8 cellular contexts compared by ENCODE assay signal in the genomic region with DNA sequence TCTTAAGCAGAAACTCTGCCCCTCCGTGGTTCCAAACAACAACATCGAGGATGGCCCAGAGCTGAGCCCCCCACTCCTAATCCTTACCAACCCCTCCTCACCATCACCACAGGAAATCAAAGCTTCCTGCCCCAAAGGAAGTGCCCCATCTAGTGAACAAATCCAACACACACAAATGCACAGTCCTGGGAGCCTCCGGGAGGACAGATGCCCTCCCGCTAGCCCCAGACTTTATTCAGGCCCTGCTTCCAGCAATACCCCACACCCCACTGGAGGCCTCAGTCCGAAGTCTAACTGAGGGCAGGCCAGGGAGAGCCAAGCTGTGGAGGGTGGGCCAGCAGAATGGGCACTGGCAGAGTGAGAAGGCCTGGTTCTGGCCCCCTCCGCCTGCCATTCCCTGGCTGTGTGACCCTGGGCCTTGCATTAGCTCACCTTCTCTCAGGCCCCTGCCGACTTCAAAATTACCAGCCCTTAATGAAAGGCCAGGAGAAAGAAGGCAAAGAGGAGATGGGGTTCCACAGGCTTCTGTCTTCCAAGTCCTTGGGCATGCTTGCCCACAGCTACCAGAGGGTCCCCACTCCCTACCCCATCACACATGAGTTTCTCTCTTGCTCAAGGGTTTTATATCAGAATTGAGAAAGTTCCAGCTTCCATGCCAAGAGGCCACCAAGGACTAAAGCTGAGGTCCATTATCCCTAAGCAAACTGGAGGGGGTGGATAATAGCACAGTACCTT. TPM values are rescaled to one million over a fixed set of nuclear protein-coding genes. Genes with fewer than 3 reads are reported as not detected.
DNase-seq lines count a peak whose midpoint lies in the region; ATAC-seq and TF ChIP-seq lines count a peak whose summit lies in the region.

No MANE protein-coding gene starts in this region.

- H3K4me3 Mint-ChIP-seq in natural killer cell treated with Interleukin-12 subunit alpha and Interleukin-12 subunit beta and Interleukin-15 and Interleukin-18, amount 100 ng/mL, for 72 hours, result peak overlapping the region; percentile 90

- POLR2A ChIA-PET in BJ (lab: Charles Lee), result no interaction called here

- intact Hi-C loops in colonic mucosa (cut with DNase I), result no loop called here

- peaks cover 5% of the 10 kb centered on the region for H3K36me3 Mint-ChIP-seq in natural killer cell treated with Interleukin-12 subunit alpha and Interleukin-12 subunit beta and Interleukin-15 and Interleukin-18, amount 100 ng/mL, for 72 hours

- CTCF ChIA-PET in BJ (lab: Yijun Ruan, JAX), result interaction anchor here (0.7 to 4.6 kb wide), 21 partner anchors 9 to 997 kb away, joined by 3 to 41 read pairs (median 5); partner anchors contain the start of genes SLC48A1 and VDR

- H3K27ac ChIP-seq in colonic mucosa, result peak overlapping the region; percentile 94

- ATAC-seq in natural killer cell treated with Interleukin-12 subunit alpha and Interleukin-12 subunit beta and Interleukin-15 and Interleukin-18, amount 100 ng/mL, for 72 hours, result no peak
- ATAC-seq in GM18873 (IDR thresholded peaks at IDR 0.05; ENCODE audit: low FRiP score, unreplicated experiment), result no peak

- peaks cover 11% of the 10 kb centered on the region for H3K36me3 ChIP-seq in BJ (ENCODE audit: control insufficient read depth, insufficient read depth, low read length)
- no peaks in the 10 kb centered on the region for H3K36me3 ChIP-seq in colonic mucosa

- no peaks in the 10 kb centered on the region for H3K27me3 Mint-ChIP-seq in natural killer cell treated with Interleukin-12 subunit alpha and Interleukin-12 subunit beta and Interleukin-15 and Interleukin-18, amount 100 ng/mL, for 72 hours

- no peaks in the 10 kb centered on the region for H3K9me3 ChIP-seq in colonic mucosa

- peaks cover 4% of the 10 kb centered on the region for H3K9me3 Mint-ChIP-seq in natural killer cell treated with Interleukin-12 subunit alpha and Interleukin-12 subunit beta and Interleukin-15 and Interleukin-18, amount 100 ng/mL, for 72 hours

- DNase-seq in BJ (ENCODE audit: low read depth) (no peak), LNCaP clone FGC (ENCODE audit: low read depth) (no peak), colonic mucosa (no peak), D341Med (ENCODE audit: low spot score) (no peak), dermis blood vessel endothelial cell (no peak)
- no peak for DNase-seq in natural killer cell treated with Interleukin-12 subunit alpha and Interleukin-12 subunit beta and Interleukin-15 and Interleukin-18, amount 100 ng/mL, for 72 hours (ENCODE audit: low spot score)
- DNase-seq in stimulated activated CD8-positive, alpha-beta memory T cell treated with anti-CD3 and anti-CD28 coated beads, Interleukin-4, amount 100 ng/mL, for 48 hours, result no peak

- H3K4me1 ChIP-seq in colonic mucosa, result peaks cover 13% of the 10 kb centered on the region

- H3K4me1 Mint-ChIP-seq in natural killer cell treated with Interleukin-12 subunit alpha and Interleukin-12 subunit beta and Interleukin-15 and Interleukin-18, amount 100 ng/mL, for 72 hours (ENCODE audit: low read depth in 2 of 2), result peaks cover 67 to 73% of the 10 kb centered on the region in 2 donors

- H3K27ac Mint-ChIP-seq in natural killer cell treated with Interleukin-12 subunit alpha and Interleukin-12 subunit beta and Interleukin-15 and Interleukin-18, amount 100 ng/mL, for 72 hours, result peak overlapping the region; percentile 94 to 100

- H3K9ac ChIP-seq in colonic mucosa (ENCODE audit: low read depth in 2 of 2, low read length in 2 of 2), result peak overlapping the region; percentile 50 to 64

- peak overlapping the region; percentile 68 for H3K4me3 ChIP-seq in BJ (ENCODE audit: low read depth, low read length)
- H3K4me3 ChIP-seq in LNCaP clone FGC (ENCODE audit: low read depth, low read length), result no peak overlapping the region
- H3K4me3 ChIP-seq in colonic mucosa, result peak overlapping the region; percentile 57

- no peaks in the 10 kb centered on the region for H3K27me3 ChIP-seq in BJ (ENCODE audit: control insufficient read depth, insufficient read depth, low read length)
- no peaks in the 10 kb centered on the region for H3K27me3 ChIP-seq in colonic mucosa

- TF ChIP-seq CTCF in BJ (IDR thresholded peaks at IDR 0.05; ENCODE audit: insufficient read depth, low read depth, low read length), result peak; percentile 50
- TF ChIP-seq CTCF in LNCaP clone FGC (IDR thresholded peaks at IDR 0.05; ENCODE audit: control insufficient read depth, extremely low read depth, insufficient read depth), result 0 out of 2 replicates have a peak, but pooled peaks have one; percentile 11
- no peak for TF ChIP-seq CTCF in colonic mucosa (IDR thresholded peaks at IDR 0.05)

RNA-seq across cellular contexts. Expression of gene HDAC7, which starts 2.3 kb away (rescaled TPM):
- polyA plus RNA-seq in BJ (2011; rRNA removed), result 28.2 and 67.0 TPM in 2 replicates
- polyA minus RNA-seq in BJ (2011; rRNA and poly(A)+ RNA removed), result 34.9 and 35.2 TPM in 2 replicates
- total RNA-seq in colonic mucosa, result 10 to 100 TPM; 27.3 to 29.7 TPM
- 100 to 1,000 TPM; 127 to 176 TPM for total RNA-seq in natural killer cell treated with Interleukin-12 subunit alpha and Interleukin-12 subunit beta and Interleukin-15 and Interleukin-18, amount 100 ng/mL, for 72 hours
- 55.0 and 75.4 TPM in 2 replicates for total RNA-seq in dermis blood vessel endothelial cell

RNA-seq across cellular contexts. Expression of gene SLC48A1, which starts 44.4 kb away (rescaled TPM):
- polyA plus RNA-seq in BJ (2011; rRNA removed), result 11.4 and 16.6 TPM in 2 replicates
- 11.3 and 16.0 TPM in 2 replicates for polyA minus RNA-seq in BJ (2011; rRNA and poly(A)+ RNA removed)
- total RNA-seq in colonic mucosa (10 to 100 TPM; 12.2 to 17.9 TPM), dermis blood vessel endothelial cell (19.2 and 22.1 TPM in 2 replicates)
- total RNA-seq in natural killer cell treated with Interleukin-12 subunit alpha and Interleukin-12 subunit beta and Interleukin-15 and Interleukin-18, amount 100 ng/mL, for 72 hours, result 1 to 10 TPM; 5.1 to 9.8 TPM

RNA-seq across cellular contexts. Expression of gene RAPGEF3, which starts 58.8 kb away (rescaled TPM):
- polyA plus RNA-seq in BJ (2011; rRNA removed), result 1.3 and 2.4 TPM in 2 replicates
- polyA minus RNA-seq in BJ (2011; rRNA and poly(A)+ RNA removed), result 2.0 and 3.9 TPM in 2 replicates
- total RNA-seq in colonic mucosa (10 to 100 TPM; 10.1 TPM), dermis blood vessel endothelial cell (52.0 and 106 TPM in 2 replicates)
- under 1 TPM; 0.19 to 0.25 TPM for total RNA-seq in natural killer cell treated with Interleukin-12 subunit alpha and Interleukin-12 subunit beta and Interleukin-15 and Interleukin-18, amount 100 ng/mL, for 72 hours

Comparison
In these comparisons a context has a peak if more than half of its experiments do, and no peak if none do; other contexts are left out.
1. RNA of gene RAPGEF3, which starts 58.8 kb away (total RNA-seq): 52.0 to 106 TPM in dermis blood vessel endothelial cell and 10.1 TPM in colonic mucosa; 0.19 to 0.25 TPM in natural killer cell treated with Interleukin-12 subunit alpha and Interleukin-12 subunit beta and Interleukin-15 and Interleukin-18, amount 100 ng/mL, for 72 hours; every median in the first group is over 4 times any median in the second.